Comparison of ENCODE assay signal across 8 cellular contexts in genomic region chr1:165073402-165074007, GRCh38.
A peak's percentile ranks its signal among the peaks of the same experiment; 100 is the strongest.
DNase-seq lines count a peak whose midpoint lies in the region; ATAC-seq and TF ChIP-seq lines count a peak whose summit lies in the region.

No MANE protein-coding gene starts in this region.

- no peaks in the 10 kb centered on the region for H3K27me3 ChIP-seq in kidney epithelial cell (ENCODE audit: control insufficient read depth, insufficient read depth, low read length)

- CTCF ChIA-PET in activated CD4-positive, alpha-beta T cell treated with anti-CD3 and anti-CD28 coated beads, Interleukin-2, amount 10 ng/mL, durations not matched to agents 7 days and 5 days (lab: Charles Lee): no interaction called here

- no peak overlapping the region for H3K4me3 ChIP-seq in kidney epithelial cell (ENCODE audit: low read depth, low read length)

- in situ Hi-C loops in T47D (cut with HindIII; ENCODE audit: low pct_unique_long_range_greater_than_20kb, low sequenced_read_pairs): no loop called here

- no peaks in the 10 kb centered on the region for H3K36me3 ChIP-seq in kidney epithelial cell (ENCODE audit: control insufficient read depth, insufficient read depth, low read length)

- peaks cover 2% of the 10 kb centered on the region for H3K27me3 Mint-ChIP-seq in activated CD4-positive, alpha-beta T cell treated with anti-CD3 and anti-CD28 coated beads, Interleukin-2, amount 10 ng/mL, durations not matched to agents 7 days and 5 days
- H3K27me3 Mint-ChIP-seq in type B pancreatic cell: no peaks in the 10 kb centered on the region

- no peaks in the 10 kb centered on the region for H3K9me3 Mint-ChIP-seq in activated CD4-positive, alpha-beta T cell treated with anti-CD3 and anti-CD28 coated beads, Interleukin-2, amount 10 ng/mL, durations not matched to agents 7 days and 5 days
- no peaks in the 10 kb centered on the region for H3K9me3 Mint-ChIP-seq in type B pancreatic cell

- peak; percentile 70 for TF ChIP-seq CTCF in kidney epithelial cell (IDR thresholded peaks at IDR 0.05; ENCODE audit: insufficient read depth, low read length, poor library complexity, severe bottlenecking)
- peak; percentile 94 for TF ChIP-seq CTCF in type B pancreatic cell (conservative IDR thresholded peaks at IDR 0.05)

- DNase-seq in activated CD4-positive, alpha-beta T cell treated with anti-CD3 and anti-CD28 coated beads, Interleukin-2, amount 10 ng/mL, durations not matched to agents 7 days and 5 days: peak; percentile 14
- no peak for DNase-seq in activated CD4-positive, alpha-beta T cell treated with anti-CD3 and anti-CD28 coated beads for 4 hours
- DNase-seq in NCI-H446 treated with DMSO at 0.1 percent for 48 hours (lab: John Stamatoyannopoulos, UW): peak; percentile 60
- DNase-seq in T47D (ENCODE audit: low read depth in 1 of 2, low spot score in 1 of 2): peak; percentile 28 to 81
- peak; percentile 10 for DNase-seq in kidney epithelial cell (ENCODE audit: low read depth)
- DNase-seq in type B pancreatic cell (ENCODE audit: extremely low spot score, unreplicated experiment): no peak

- H3K27ac Mint-ChIP-seq in activated CD4-positive, alpha-beta T cell treated with anti-CD3 and anti-CD28 coated beads, Interleukin-2, amount 10 ng/mL, durations not matched to agents 7 days and 5 days: no peak overlapping the region
- no peak overlapping the region for H3K27ac Mint-ChIP-seq in type B pancreatic cell

- no peaks in the 10 kb centered on the region for H3K4me1 Mint-ChIP-seq in activated CD4-positive, alpha-beta T cell treated with anti-CD3 and anti-CD28 coated beads, Interleukin-2, amount 10 ng/mL, durations not matched to agents 7 days and 5 days
- H3K4me1 Mint-ChIP-seq in type B pancreatic cell (ENCODE audit: unreplicated experiment): peaks cover 13% of the 10 kb centered on the region

- H3K36me3 Mint-ChIP-seq in activated CD4-positive, alpha-beta T cell treated with anti-CD3 and anti-CD28 coated beads, Interleukin-2, amount 10 ng/mL, durations not matched to agents 7 days and 5 days (ENCODE audit: low read depth): no peaks in the 10 kb centered on the region
- H3K36me3 Mint-ChIP-seq in type B pancreatic cell: no peaks in the 10 kb centered on the region

- ATAC-seq in HG03354 (IDR thresholded peaks at IDR 0.05; ENCODE audit: poor library complexity, severe bottlenecking, unreplicated experiment): peak; percentile 76
- ATAC-seq in HG02970 (IDR thresholded peaks at IDR 0.05; ENCODE audit: low FRiP score, unreplicated experiment): no peak

- H3K4me3 Mint-ChIP-seq in activated CD4-positive, alpha-beta T cell treated with anti-CD3 and anti-CD28 coated beads, Interleukin-2, amount 10 ng/mL, durations not matched to agents 7 days and 5 days: no peak overlapping the region
- no peak overlapping the region for H3K4me3 Mint-ChIP-seq in type B pancreatic cell

- POLR2A ChIA-PET in activated CD4-positive, alpha-beta T cell treated with anti-CD3 and anti-CD28 coated beads, Interleukin-2, amount 10 ng/mL, durations not matched to agents 7 days and 5 days (lab: Charles Lee): no interaction called here

Comparison
In these comparisons a context has a peak if more than half of its experiments do, and no peak if none do; other contexts are left out.
1. DNase-seq: peak in activated CD4-positive, alpha-beta T cell treated with anti-CD3 and anti-CD28 coated beads, Interleukin-2, amount 10 ng/mL, durations not matched to agents 7 days and 5 days (single experiment), NCI-H446 treated with DMSO at 0.1 percent for 48 hours (single experiment), T47D (2 of 2) and kidney epithelial cell (single experiment); none in activated CD4-positive, alpha-beta T cell treated with anti-CD3 and anti-CD28 coated beads for 4 hours (0 of 2) and type B pancreatic cell (single experiment).